28 cellular contexts compared by ENCODE assay signal in genomic region chr21:14977814-14978213, GRCh38.
A peak's percentile ranks its signal among the peaks of the same experiment; 100 is the strongest.
DNase-seq lines count a peak whose midpoint lies in the region; ATAC-seq, FAIRE-seq and TF ChIP-seq lines count a peak whose summit lies in the region.
"Had no signal": no experiment of that assay in that cellular context is flagged by ENCODE, and none has a peak within 500 bp of the region (broad histone marks: within the 10 kb centered on the region; RNA-seq: fewer than 3 reads in every experiment).

No MANE protein-coding gene starts in this region.

- ATAC-seq in Right ventricle myocardium superior (ENCODE audit: poor library complexity) (peak; percentile 27), right cardiac atrium (no peak), GM19035 (IDR thresholded peaks at IDR 0.05; ENCODE audit: unreplicated experiment) (no peak)
- ATAC-seq: A549, heart right ventricle, mucosa of descending colon, T-helper 17 cell had no signal

- TF ChIP-seq CTCF in RWPE1 (conservative IDR thresholded peaks at IDR 0.05; ENCODE audit: low read depth) = no peak

- peaks cover 4% of the 10 kb centered on the region for H3K4me1 ChIP-seq in right cardiac atrium (ENCODE audit: control insufficient read depth, insufficient read depth, low read length)

- WGBS in right cardiac atrium = 86% methylated on average over 5 of the region's 5 CpGs

- DNase-seq in Right ventricle myocardium superior (no peak), right cardiac atrium (no peak), NCI-H524 treated with DMSO at 0.1 percent for 48 hours (lab: John Stamatoyannopoulos, UW) (peak; percentile 85), dermis blood vessel endothelial cell (peak; percentile 11), RWPE1 (ENCODE audit: low spot score) (no peak), RCC 7860 (ENCODE audit: low spot score) (no peak), iPS-NIHi11 (ENCODE audit: low spot score) (no peak)
- DNase-seq: activated B cell treated with CpG ODN at 0.5 μM for 24 hours; activated CD4-positive, alpha-beta memory T cell treated with anti-CD3 and anti-CD28 coated beads, Interleukin-2, amount 10 ng/mL, durations not matched to agents 7 days and 5 days; activated naive CD4-positive, alpha-beta T cell; amniotic stem cell; Calu3; HCEC 1CT; heart right ventricle; immature natural killer cell; NCI-H187; NCI-H526; PC-9; retina; stimulated activated CD4-positive, alpha-beta T cell treated with anti-CD3 and anti-CD28 coated beads, Interleukin-12 subunit alpha, Interleukin-12 subunit beta, amount 100 ng/mL, for 4 hours; stomach; T-helper 17 cell had no signal

- FAIRE-seq in RCC 7860 (lab: Jason Lieb, UNC) = no peak
- FAIRE-seq: A549, bronchial epithelial cell had no signal

- no peak overlapping the region for H3K27ac ChIP-seq in right cardiac atrium (ENCODE audit: low read length)
- H3K27ac ChIP-seq in RWPE1 = no peak overlapping the region
- H3K27ac ChIP-seq: A549, BLaER1, heart right ventricle, neutrophil, PC-9, stomach had no signal

- H3K9me3 ChIP-seq in right cardiac atrium (ENCODE audit: control insufficient read depth, low read length) = no peaks in the 10 kb centered on the region
- H3K9me3 ChIP-seq: A549, BLaER1, heart right ventricle, mucosa of descending colon, neutrophil, stomach had no signal

- CTCF ChIA-PET in RWPE1 (lab: Yijun Ruan, JAX) = interaction anchor here (0.7 kb wide), 1 partner anchor 86 kb away, joined by 3 read pairs; no protein-coding TSS in a partner anchor

- H3K4me3 ChIP-seq in right cardiac atrium (ENCODE audit: low read length) = no peak overlapping the region
- H3K4me3 ChIP-seq: A549, BLaER1, heart right ventricle, mucosa of descending colon, PC-9, stomach had no signal

- POLR2A ChIA-PET in RWPE1 (lab: Yijun Ruan, JAX; ENCODE audit: low non-redundant PET) = no interaction called here

- intact Hi-C loops in Right ventricle myocardium superior (cut with DNase I) = no loop called here
- intact Hi-C loops in right cardiac atrium (cut with DNase I) = loop anchor here in 1 of 4 donors (10.0 kb wide), 1 partner anchor 113 kb away; no protein-coding TSS in a partner anchor

- H3K27me3 ChIP-seq in right cardiac atrium (ENCODE audit: control insufficient read depth, insufficient read depth) = no peaks in the 10 kb centered on the region
- H3K27me3 ChIP-seq: BLaER1, heart right ventricle, neutrophil, stomach had no signal

Comparison
In these comparisons a context has a peak if more than half of its experiments do, and no peak if none do; other contexts are left out.
1. DNase-seq: peak in NCI-H524 treated with DMSO at 0.1 percent for 48 hours (single experiment) and dermis blood vessel endothelial cell (single experiment); none in Right ventricle myocardium superior (single experiment), right cardiac atrium (0 of 3), RWPE1 (single experiment), RCC 7860 (single experiment) and iPS-NIHi11 (single experiment).